ENCODE assay signal across 15 cellular contexts in genomic region chr21:45421846-45422775, GRCh38. TPM values are rescaled to one million over a fixed set of nuclear protein-coding genes. Genes with fewer than 3 reads are reported as not detected.
DNase-seq lines count a peak whose midpoint lies in the region; ATAC-seq and FAIRE-seq lines count a peak whose summit lies in the region.
"Had no signal": no experiment of that assay in that cellular context is flagged by ENCODE, and none has a peak within 500 bp of the region (broad histone marks: within the 10 kb centered on the region; RNA-seq: fewer than 3 reads in every experiment).

No MANE protein-coding gene starts in this region.

- no peaks in the 10 kb centered on the region for H3K9me3 ChIP-seq in mesodermal cell (ENCODE audit: control insufficient read depth, low read length)

- peak; percentile 77 for FAIRE-seq in urothelium cell line (lab: Jason Lieb, UNC)
- FAIRE-seq: small intestine had no signal

- WGBS in mesodermal cell (ENCODE audit: insufficient coverage in 2 of 2), 2 experiments = 93 to 95% methylated on average over 25 to 27 of the region's 28 CpGs

- no peak overlapping the region for H3K4me3 ChIP-seq in mesodermal cell (ENCODE audit: extremely low read depth, insufficient read depth, low read length, poor library complexity, severe bottlenecking)

- peaks cover 39% of the 10 kb centered on the region for H3K36me3 ChIP-seq in mesodermal cell (ENCODE audit: control insufficient read depth, insufficient read depth, low read length)

- intact Hi-C loops in Right ventricle myocardium inferior (cut with DNase I) = no loop called here

- no peak overlapping the region for H3K4me3 Mint-ChIP-seq in activated naive CD8-positive, alpha-beta T cell treated with anti-CD3 and anti-CD28 coated beads, Interleukin-2, amount 50 U/mL, for 24 hours
- no peak overlapping the region for H3K4me3 Mint-ChIP-seq in activated naive CD8-positive, alpha-beta T cell treated with anti-CD3 and anti-CD28 coated beads for 36 hours
- no peak overlapping the region for H3K4me3 Mint-ChIP-seq in stimulated activated naive B cell treated with anti-CD40 and anti-IgM and Interleukin-4, amounts not matched to agents 10 μg/mL and 1 μg/mL and 100 μg/mL, for 72 hours
- H3K4me3 Mint-ChIP-seq: CD4-positive, CD25-positive, alpha-beta regulatory T cell had no signal

- H3K4me1 Mint-ChIP-seq in activated naive CD8-positive, alpha-beta T cell treated with anti-CD3 and anti-CD28 coated beads, Interleukin-2, amount 50 U/mL, for 24 hours = no peaks in the 10 kb centered on the region
- H3K4me1 Mint-ChIP-seq in activated naive CD8-positive, alpha-beta T cell treated with anti-CD3 and anti-CD28 coated beads for 36 hours = no peaks in the 10 kb centered on the region
- H3K4me1 Mint-ChIP-seq in stimulated activated naive B cell treated with anti-CD40 and anti-IgM and Interleukin-4, amounts not matched to agents 10 μg/mL and 1 μg/mL and 100 μg/mL, for 72 hours = no peaks in the 10 kb centered on the region

- no peak for DNase-seq in activated naive CD8-positive, alpha-beta T cell treated with anti-CD3 and anti-CD28 coated beads, Interleukin-2, amount 50 U/mL, for 24 hours
- DNase-seq in activated naive CD8-positive, alpha-beta T cell treated with anti-CD3 and anti-CD28 coated beads for 36 hours = no peak
- DNase-seq in Right ventricle myocardium inferior (ENCODE audit: missing footprints) (peak; percentile 34), urothelium cell line (ENCODE audit: low spot score) (no peak), HT-29 (ENCODE audit: low spot score) (no peak)
- DNase-seq in stimulated activated naive B cell treated with anti-CD40 and anti-IgM and Interleukin-4, amounts not matched to agents 10 μg/mL and 1 μg/mL and 100 μg/mL, for 72 hours = no peak
- DNase-seq: 8988T; activated gamma-delta T cell treated with Interleukin-2 at 50 U/mL for 16 hours; CD4-positive, CD25-positive, alpha-beta regulatory T cell; effector CD4-positive, alpha-beta T cell; NCI-H1694; occipital lobe had no signal

- peak; percentile 20 for ATAC-seq in activated naive CD8-positive, alpha-beta T cell treated with anti-CD3 and anti-CD28 coated beads, Interleukin-2, amount 50 U/mL, for 24 hours
- no peak for ATAC-seq in Right ventricle myocardium inferior
- ATAC-seq in HG03095 (IDR thresholded peaks at IDR 0.05; ENCODE audit: unreplicated experiment) = no peak
- no peak for ATAC-seq in stimulated activated naive B cell treated with anti-CD40 and anti-IgM and Interleukin-4, amounts not matched to agents 10 μg/mL and 1 μg/mL and 100 μg/mL, for 72 hours (replicated peaks)

- peak overlapping the region; percentile 23 for H3K27ac ChIP-seq in mesodermal cell (ENCODE audit: low read depth, low read length, severe bottlenecking)

- no peaks in the 10 kb centered on the region for H3K9me3 Mint-ChIP-seq in activated naive CD8-positive, alpha-beta T cell treated with anti-CD3 and anti-CD28 coated beads, Interleukin-2, amount 50 U/mL, for 24 hours
- H3K9me3 Mint-ChIP-seq in activated naive CD8-positive, alpha-beta T cell treated with anti-CD3 and anti-CD28 coated beads for 36 hours = no peaks in the 10 kb centered on the region
- H3K9me3 Mint-ChIP-seq in stimulated activated naive B cell treated with anti-CD40 and anti-IgM and Interleukin-4, amounts not matched to agents 10 μg/mL and 1 μg/mL and 100 μg/mL, for 72 hours = no peaks in the 10 kb centered on the region
- H3K9me3 Mint-ChIP-seq: CD4-positive, CD25-positive, alpha-beta regulatory T cell had no signal

- H3K4me1 ChIP-seq in mesodermal cell (ENCODE audit: control insufficient read depth, insufficient read depth, low read length, poor library complexity, severe bottlenecking) = peaks cover 27% of the 10 kb centered on the region

- no peak overlapping the region for H3K27ac Mint-ChIP-seq in activated naive CD8-positive, alpha-beta T cell treated with anti-CD3 and anti-CD28 coated beads, Interleukin-2, amount 50 U/mL, for 24 hours
- H3K27ac Mint-ChIP-seq in activated naive CD8-positive, alpha-beta T cell treated with anti-CD3 and anti-CD28 coated beads for 36 hours = no peak overlapping the region
- no peak overlapping the region for H3K27ac Mint-ChIP-seq in stimulated activated naive B cell treated with anti-CD40 and anti-IgM and Interleukin-4, amounts not matched to agents 10 μg/mL and 1 μg/mL and 100 μg/mL, for 72 hours
- H3K27ac Mint-ChIP-seq: CD4-positive, CD25-positive, alpha-beta regulatory T cell had no signal

- H3K27me3 Mint-ChIP-seq in activated naive CD8-positive, alpha-beta T cell treated with anti-CD3 and anti-CD28 coated beads, Interleukin-2, amount 50 U/mL, for 24 hours = peaks cover 2% of the 10 kb centered on the region
- H3K27me3 Mint-ChIP-seq in activated naive CD8-positive, alpha-beta T cell treated with anti-CD3 and anti-CD28 coated beads for 36 hours = no peaks in the 10 kb centered on the region
- peaks cover under 1 to 5% of the 10 kb centered on the region in 2 donors for H3K27me3 Mint-ChIP-seq in stimulated activated naive B cell treated with anti-CD40 and anti-IgM and Interleukin-4, amounts not matched to agents 10 μg/mL and 1 μg/mL and 100 μg/mL, for 72 hours
- H3K27me3 Mint-ChIP-seq: CD4-positive, CD25-positive, alpha-beta regulatory T cell had no signal

- no peaks in the 10 kb centered on the region for H3K36me3 Mint-ChIP-seq in activated naive CD8-positive, alpha-beta T cell treated with anti-CD3 and anti-CD28 coated beads, Interleukin-2, amount 50 U/mL, for 24 hours (ENCODE audit: low read depth)
- no peaks in the 10 kb centered on the region for H3K36me3 Mint-ChIP-seq in activated naive CD8-positive, alpha-beta T cell treated with anti-CD3 and anti-CD28 coated beads for 36 hours
- no peaks in the 10 kb centered on the region for H3K36me3 Mint-ChIP-seq in stimulated activated naive B cell treated with anti-CD40 and anti-IgM and Interleukin-4, amounts not matched to agents 10 μg/mL and 1 μg/mL and 100 μg/mL, for 72 hours
- H3K36me3 Mint-ChIP-seq: CD4-positive, CD25-positive, alpha-beta regulatory T cell had no signal

RNA-seq across cellular contexts. Expression of gene COL18A1, which starts 17.1 kb away (rescaled TPM):
- total RNA-seq in activated naive CD8-positive, alpha-beta T cell treated with anti-CD3 and anti-CD28 coated beads for 36 hours = 1 to 10 TPM; 3.5 to 4.0 TPM
- total RNA-seq in Right ventricle myocardium inferior = 51.6 TPM
- 343 TPM for polyA plus RNA-seq in mesodermal cell (2013, experiment 1 of 2)
- 309 TPM for polyA plus RNA-seq in mesodermal cell (2013, experiment 2 of 2)
- 27.7 and 32.2 TPM in 2 replicates for total RNA-seq in HT-29 (2014; rRNA removed; shearing (Covaris generic))
